ENCODE assay signal across 16 cellular contexts in the genomic region with DNA sequence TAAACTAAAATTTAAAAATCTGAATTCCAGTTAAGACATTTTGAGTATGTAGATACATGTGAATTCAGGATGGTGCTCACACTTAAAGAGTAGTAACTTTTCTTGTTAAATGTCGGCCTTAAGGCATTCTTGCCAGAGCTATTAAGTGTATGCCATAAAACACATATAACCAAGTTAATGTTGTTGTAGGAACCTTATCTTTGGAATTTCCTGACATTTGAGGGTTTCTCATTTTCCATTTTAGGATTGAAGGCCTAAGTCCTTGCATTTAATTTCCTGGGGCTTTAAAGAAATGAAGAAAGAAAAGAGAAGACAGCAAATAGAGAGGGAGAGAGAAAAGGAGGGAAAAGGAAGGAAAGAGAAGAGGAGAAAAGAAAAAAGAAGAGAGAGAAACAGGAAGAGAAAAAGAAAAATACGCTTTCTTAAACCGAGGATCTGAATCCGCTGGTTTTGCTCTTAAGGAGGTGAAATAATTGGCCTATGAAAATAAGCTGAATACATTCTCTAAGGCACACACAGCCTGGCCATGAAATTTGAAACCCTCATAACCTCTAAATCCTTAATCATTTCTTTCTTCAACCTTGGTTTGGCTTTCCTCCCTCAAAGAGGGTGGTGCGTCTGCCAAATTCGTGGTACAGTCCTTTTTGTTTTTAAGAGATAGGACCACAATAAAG. TPM values are rescaled to one million over a fixed set of nuclear protein-coding genes. Genes with fewer than 3 reads are reported as not detected.
DNase-seq lines count a peak whose midpoint lies in the region; ATAC-seq and TF ChIP-seq lines count a peak whose summit lies in the region.
"Had no signal": no experiment of that assay in that cellular context is flagged by ENCODE, and none has a peak within 500 bp of the region (broad histone marks: within the 10 kb centered on the region; RNA-seq: fewer than 3 reads in every experiment).

No MANE protein-coding gene starts in this region.

- H3K27me3 Mint-ChIP-seq in activated CD4-positive, alpha-beta memory T cell treated with anti-CD3 and anti-CD28 coated beads, Interleukin-2, amount 10 ng/mL, durations not matched to agents 7 days and 5 days: peaks cover 34% of the 10 kb centered on the region

- H3K4me2 ChIP-seq in GM23248 (ENCODE audit: unreplicated experiment): peak overlapping the region; percentile 27

- H3K36me3 Mint-ChIP-seq in activated CD4-positive, alpha-beta memory T cell treated with anti-CD3 and anti-CD28 coated beads, Interleukin-2, amount 10 ng/mL, durations not matched to agents 7 days and 5 days (ENCODE audit: low read depth): no peaks in the 10 kb centered on the region

- no peaks in the 10 kb centered on the region for H3K9me3 ChIP-seq in GM23248 (ENCODE audit: low read depth)
- no peaks in the 10 kb centered on the region for H3K9me3 ChIP-seq in SK-N-MC (ENCODE audit: low read depth, low read length)
- no peaks in the 10 kb centered on the region for H3K9me3 ChIP-seq in ovary
- H3K9me3 ChIP-seq: upper lobe of left lung had no signal

- POLR2A ChIA-PET in activated CD4-positive, alpha-beta memory T cell treated with anti-CD3 and anti-CD28 coated beads, Interleukin-2, amount 10 ng/mL, durations not matched to agents 7 days and 5 days (lab: Charles Lee): no interaction called here

- no peaks in the 10 kb centered on the region for H3K79me2 ChIP-seq in GM23248 (ENCODE audit: insufficient read depth)

- ATAC-seq in GM21528 (IDR thresholded peaks at IDR 0.05; ENCODE audit: low FRiP score, unreplicated experiment) (no peak), left lobe of liver (no peak)
- ATAC-seq: activated CD4-positive, alpha-beta T cell treated with anti-CD3 and anti-CD28 coated beads for 36 hours had no signal

- TF ChIP-seq POLR2A in ovary (IDR thresholded peaks at IDR 0.05): no peak

- H3K9me2 ChIP-seq in GM23248 (ENCODE audit: insufficient read depth): no peaks in the 10 kb centered on the region

- no peaks in the 10 kb centered on the region for H3K9me3 Mint-ChIP-seq in activated CD4-positive, alpha-beta memory T cell treated with anti-CD3 and anti-CD28 coated beads, Interleukin-2, amount 10 ng/mL, durations not matched to agents 7 days and 5 days
- H3K9me3 Mint-ChIP-seq: activated T-cell treated with anti-CD3 and anti-CD28 coated beads, Interleukin-2, amount 50 U/mL, for 24 hours; T-helper 2 cell treated with Interferon-gamma antibody and Interleukin-4, amounts not matched to agents 5 μg/mL and 100 μg/mL, for 36 hours had no signal

- H3K36me3 ChIP-seq in GM23248 (ENCODE audit: low read depth): no peaks in the 10 kb centered on the region
- H3K36me3 ChIP-seq in SK-N-MC (ENCODE audit: insufficient read depth, low read length): no peaks in the 10 kb centered on the region
- H3K36me3 ChIP-seq in ovary: no peaks in the 10 kb centered on the region
- H3K36me3 ChIP-seq: upper lobe of left lung had no signal

- 43 to 44% methylated on average over 6 of the region's 6 CpGs for WGBS in GM23248 (ENCODE audit: low coverage in 1 of 2, low lambda C conversion rate in 2 of 2, missing lambda C conversion rate in 2 of 2), 2 experiments
- WGBS in ovary, 3 donors: 8 to 13% (median 11%) methylated on average over 6 of the region's 6 CpGs

- H3K4me1 ChIP-seq in GM23248 (ENCODE audit: insufficient read depth) (peaks cover 13% of the 10 kb centered on the region), ovary (ENCODE audit: insufficient read depth) (peaks cover 14% of the 10 kb centered on the region)
- H3K4me1 ChIP-seq: upper lobe of left lung had no signal

- in situ Hi-C loops in GM23248 (cut with MboI): no loop called here

- H3K9ac ChIP-seq in GM23248: 0 out of 2 replicates have a peak overlapping the region, but pooled peaks have one; percentile 7
- H3K9ac ChIP-seq in SK-N-MC (ENCODE audit: insufficient read length): peak overlapping the region; percentile 42

- H4K20me1 ChIP-seq in GM23248 (ENCODE audit: insufficient read depth): no peaks in the 10 kb centered on the region

- H3K27me3 ChIP-seq in GM23248 (replicated peaks; ENCODE audit: insufficient read depth) (no peaks in the 10 kb centered on the region), ovary (no peaks in the 10 kb centered on the region)
- H3K27me3 ChIP-seq: upper lobe of left lung had no signal

- peak; percentile 43 for DNase-seq in GM23248
- peak; percentile 37 for DNase-seq in SK-N-MC (ENCODE audit: low read depth, low spot score)
- DNase-seq in fibroblast of the aortic adventitia (ENCODE audit: low read depth): peak; percentile 98
- DNase-seq in ovary: peak; percentile 37 to 52 (median 38)
- no peak for DNase-seq in cortex of kidney (lab: John Stamatoyannopoulos, UW)
- DNase-seq in activated CD4-positive, alpha-beta memory T cell treated with anti-CD3 and anti-CD28 coated beads, Interleukin-2, amount 10 ng/mL, durations not matched to agents 7 days and 5 days: no peak
- no peak for DNase-seq in left lobe of liver (ENCODE audit: low spot score)
- DNase-seq: activated CD4-positive, alpha-beta T cell treated with anti-CD3 and anti-CD28 coated beads for 36 hours; activated T-cell treated with anti-CD3 and anti-CD28 coated beads, Interleukin-2, amount 50 U/mL, for 24 hours; NCI-H1417; NCI-H526; upper lobe of left lung had no signal

- intact Hi-C loops in ovary (cut with DNase I): loop anchor here in 1 of 4 donors (5.0 kb wide), 1 partner anchor 40 kb away; no protein-coding TSS in a partner anchor

- no peak overlapping the region for H3K4me3 ChIP-seq in GM23248
- peak overlapping the region; percentile 61 for H3K4me3 ChIP-seq in SK-N-MC
- H3K4me3 ChIP-seq in fibroblast of the aortic adventitia (ENCODE audit: low read depth, low read length): no peak overlapping the region
- H3K4me3 ChIP-seq in ovary: no peak overlapping the region
- H3K4me3 ChIP-seq: upper lobe of left lung had no signal

- TF ChIP-seq CTCF in fibroblast of the aortic adventitia (IDR thresholded peaks at IDR 0.05; ENCODE audit: insufficient read depth, low read length) (no peak), ovary (IDR thresholded peaks at IDR 0.05) (no peak)

- no peak for TF ChIP-seq EP300 in ovary (IDR thresholded peaks at IDR 0.05)

- H3K27ac Mint-ChIP-seq in activated CD4-positive, alpha-beta memory T cell treated with anti-CD3 and anti-CD28 coated beads, Interleukin-2, amount 10 ng/mL, durations not matched to agents 7 days and 5 days: no peak overlapping the region
- H3K27ac Mint-ChIP-seq: activated CD4-positive, alpha-beta T cell treated with anti-CD3 and anti-CD28 coated beads for 36 hours; activated T-cell treated with anti-CD3 and anti-CD28 coated beads, Interleukin-2, amount 50 U/mL, for 24 hours; IgD-negative memory B cell; T-helper 2 cell treated with Interferon-gamma antibody and Interleukin-4, amounts not matched to agents 5 μg/mL and 100 μg/mL, for 36 hours had no signal

- peak overlapping the region; percentile 33; the same call in 1 of the 2 replicates for H3K27ac ChIP-seq in GM23248
- peak overlapping the region; percentile 96 for H3K27ac ChIP-seq in SK-N-MC
- peak overlapping the region in 1 of 2 donors; percentile 63 for H3K27ac ChIP-seq in ovary

- CTCF ChIA-PET in activated CD4-positive, alpha-beta memory T cell treated with anti-CD3 and anti-CD28 coated beads, Interleukin-2, amount 10 ng/mL, durations not matched to agents 7 days and 5 days (lab: Charles Lee): interaction anchor here (1.4 kb wide), 1 partner anchor 56 kb away, joined by 3 read pairs; no protein-coding TSS in a partner anchor

- H2AFZ ChIP-seq in GM23248: peak overlapping the region; percentile 77

- peaks cover 4% of the 10 kb centered on the region for H3K4me1 Mint-ChIP-seq in activated CD4-positive, alpha-beta memory T cell treated with anti-CD3 and anti-CD28 coated beads, Interleukin-2, amount 10 ng/mL, durations not matched to agents 7 days and 5 days

- no peak overlapping the region for H3K4me3 Mint-ChIP-seq in activated CD4-positive, alpha-beta memory T cell treated with anti-CD3 and anti-CD28 coated beads, Interleukin-2, amount 10 ng/mL, durations not matched to agents 7 days and 5 days
- H3K4me3 Mint-ChIP-seq: activated CD4-positive, alpha-beta T cell treated with anti-CD3 and anti-CD28 coated beads for 36 hours; activated T-cell treated with anti-CD3 and anti-CD28 coated beads, Interleukin-2, amount 50 U/mL, for 24 hours; T-helper 2 cell treated with Interferon-gamma antibody and Interleukin-4, amounts not matched to agents 5 μg/mL and 100 μg/mL, for 36 hours had no signal

- 0 out of 2 replicates have a peak, but pooled peaks cover 6% of the 10 kb centered on the region for H3F3A ChIP-seq in GM23248 (ENCODE audit: insufficient read depth)

RNA-seq across cellular contexts. Expression of gene DENND2A, which starts 43.7 kb away (rescaled TPM):
- 2.2 and 2.4 TPM in 2 replicates for total RNA-seq in GM23248 (2014; rRNA removed; shearing (Covaris generic))
- 0.78 and 1.6 TPM in 2 replicates for polyA plus RNA-seq in GM23248 (2016; fragmentation: Nextera tagmentation; extraction: Ambion mirVana)
- 10.8 and 17.7 TPM in 2 replicates for total RNA-seq in fibroblast of the aortic adventitia (ENCODE audit: low replicate concordance)
- total RNA-seq in ovary: 10 to 100 TPM in 6 of 7 donors, 1 to 10 TPM in 1; 9.8 to 61.8 (median 36.1) TPM
- polyA plus RNA-seq in ovary: 10 to 100 TPM; 20.5 to 55.1 TPM
- total RNA-seq in activated CD4-positive, alpha-beta memory T cell treated with anti-CD3 and anti-CD28 coated beads, Interleukin-2, amount 10 ng/mL, durations not matched to agents 7 days and 5 days: not detected
- 2.5 TPM for total RNA-seq in left lobe of liver
- total RNA-seq: activated CD4-positive, alpha-beta T cell treated with anti-CD3 and anti-CD28 coated beads for 36 hours; mononuclear cell had no signal
- polyA plus RNA-seq: IgD-negative memory B cell had no signal

Comparison
In these comparisons a context has a peak if more than half of its experiments do, and no peak if none do; other contexts are left out.
1. DNase-seq: peak in GM23248 (single experiment), SK-N-MC (single experiment), fibroblast of the aortic adventitia (single experiment) and ovary (5 of 5); none in cortex of kidney (single experiment), activated CD4-positive, alpha-beta memory T cell treated with anti-CD3 and anti-CD28 coated beads, Interleukin-2, amount 10 ng/mL, durations not matched to agents 7 days and 5 days (single experiment) and left lobe of liver (single experiment).